In the genomic region with DNA sequence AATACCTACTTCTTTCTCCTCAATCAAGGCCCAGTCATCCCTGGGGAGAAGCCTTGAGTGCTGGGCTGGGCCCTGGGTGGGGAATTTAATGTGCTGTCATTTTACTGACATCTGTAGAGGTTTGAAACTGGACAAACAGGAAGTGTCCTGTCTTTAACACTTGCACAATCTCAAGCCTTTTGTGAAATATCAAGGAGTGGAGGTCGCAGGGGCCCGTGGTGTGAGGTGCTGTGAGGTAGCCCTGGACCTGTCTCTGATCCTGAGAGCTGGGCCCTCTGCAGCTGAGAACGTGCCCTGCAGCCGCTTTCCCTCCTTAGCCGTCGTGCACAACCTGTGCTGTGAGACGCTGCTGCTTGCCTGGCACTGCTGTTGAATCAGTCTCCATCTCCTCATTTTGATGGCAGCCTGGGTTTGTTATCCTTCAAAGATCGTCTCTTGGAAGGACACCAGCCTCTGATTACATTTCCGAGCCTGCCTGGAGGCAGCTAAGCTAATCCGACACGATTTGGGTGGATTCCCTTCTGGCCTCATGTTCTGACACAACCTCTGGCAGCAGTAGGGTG, we compare ENCODE assay signal across 17 cellular contexts. TPM values are rescaled to one million over a fixed set of nuclear protein-coding genes. Genes with fewer than 3 reads are reported as not detected.
DNase-seq lines count a peak whose midpoint lies in the region; TF ChIP-seq lines count a peak whose summit lies in the region.
"Had no signal": no experiment of that assay in that cellular context is flagged by ENCODE, and none has a peak within 500 bp of the region (broad histone marks: within the 10 kb centered on the region; RNA-seq: fewer than 3 reads in every experiment).

No MANE protein-coding gene starts in this region.

- peak overlapping the region; percentile 99; the same call in 1 of the 2 replicates for H3K27ac ChIP-seq in OCI-LY3 (ENCODE audit: low read length)
- H3K27ac ChIP-seq: cardiac muscle cell had no signal

- no peak for DNase-seq in activated naive CD4-positive, alpha-beta T cell treated with anti-CD3 and anti-CD28 coated beads for 36 hours
- DNase-seq in fibroblast of gingiva (ENCODE audit: low read depth) = peak; percentile 32
- DNase-seq in type B pancreatic cell (ENCODE audit: extremely low spot score, unreplicated experiment) = no peak
- no peak for DNase-seq in superior temporal gyrus (ENCODE audit: extremely low spot score)
- DNase-seq in NCI-H2227 (lab: John Stamatoyannopoulos, UW; ENCODE audit: unreplicated experiment) = no peak
- no peak for DNase-seq in effector CD8-positive, alpha-beta T cell (lab: John Stamatoyannopoulos, UW)
- DNase-seq: activated naive CD4-positive, alpha-beta T cell; GDM1; IMR-90; NCI-H2029 had no signal

- H3K9me3 Mint-ChIP-seq in activated naive CD4-positive, alpha-beta T cell treated with anti-CD3 and anti-CD28 coated beads, Interleukin-2, amount 50 U/mL, for 24 hours = no peaks in the 10 kb centered on the region
- H3K9me3 Mint-ChIP-seq in activated naive CD4-positive, alpha-beta T cell treated with anti-CD3 and anti-CD28 coated beads for 36 hours = no peaks in the 10 kb centered on the region
- no peaks in the 10 kb centered on the region for H3K9me3 Mint-ChIP-seq in type B pancreatic cell
- H3K9me3 Mint-ChIP-seq: stimulated activated effector memory CD8-positive, alpha-beta T cell treated with anti-CD3 and anti-CD28 coated beads, Interleukin-12 subunit alpha, Interleukin-12 subunit beta, amount 100 ng/mL, for 72 hours; T-helper 1 cell treated with Interleukin-12 subunit alpha and Interleukin-12 subunit beta and Interleukin-4 antibody, amounts not matched to agents 30 μg/mL and 1 μg/mL, for 36 hours had no signal

- peaks cover 84% of the 10 kb centered on the region for H3K4me1 ChIP-seq in OCI-LY3 (ENCODE audit: low read length)

- no peaks in the 10 kb centered on the region for H3K9me3 ChIP-seq in OCI-LY3 (ENCODE audit: insufficient read depth, low read length)

- H4K20me1 ChIP-seq in OCI-LY3 (ENCODE audit: insufficient read depth, low read length) = no peaks in the 10 kb centered on the region

- H3K4me2 ChIP-seq in OCI-LY3 (ENCODE audit: low read length) = peak overlapping the region; percentile 2; the same call in 1 of the 2 replicates

- no peaks in the 10 kb centered on the region for H3K36me3 ChIP-seq in OCI-LY3 (replicated peaks; ENCODE audit: low read depth, low read length)
- H3K36me3 ChIP-seq: cardiac muscle cell had no signal

- peak overlapping the region; percentile 6; the same call in 1 of the 2 replicates for H3K9ac ChIP-seq in OCI-LY3 (ENCODE audit: low read length)

- H3K27ac Mint-ChIP-seq in activated naive CD4-positive, alpha-beta T cell treated with anti-CD3 and anti-CD28 coated beads, Interleukin-2, amount 50 U/mL, for 24 hours = peak overlapping the region; percentile 68
- no peak overlapping the region for H3K27ac Mint-ChIP-seq in activated naive CD4-positive, alpha-beta T cell treated with anti-CD3 and anti-CD28 coated beads for 36 hours
- peak overlapping the region; percentile 97 for H3K27ac Mint-ChIP-seq in type B pancreatic cell
- H3K27ac Mint-ChIP-seq: T-helper 1 cell treated with Interleukin-12 subunit alpha and Interleukin-12 subunit beta and Interleukin-4 antibody, amounts not matched to agents 30 μg/mL and 1 μg/mL, for 36 hours had no signal

- H3K36me3 Mint-ChIP-seq in activated naive CD4-positive, alpha-beta T cell treated with anti-CD3 and anti-CD28 coated beads, Interleukin-2, amount 50 U/mL, for 24 hours = no peaks in the 10 kb centered on the region
- no peaks in the 10 kb centered on the region for H3K36me3 Mint-ChIP-seq in activated naive CD4-positive, alpha-beta T cell treated with anti-CD3 and anti-CD28 coated beads for 36 hours (ENCODE audit: low read depth)
- no peaks in the 10 kb centered on the region for H3K36me3 Mint-ChIP-seq in type B pancreatic cell
- H3K36me3 Mint-ChIP-seq: stimulated activated effector memory CD8-positive, alpha-beta T cell treated with anti-CD3 and anti-CD28 coated beads, Interleukin-12 subunit alpha, Interleukin-12 subunit beta, amount 100 ng/mL, for 72 hours had no signal

- no peak overlapping the region for H3K4me3 Mint-ChIP-seq in activated naive CD4-positive, alpha-beta T cell treated with anti-CD3 and anti-CD28 coated beads, Interleukin-2, amount 50 U/mL, for 24 hours
- no peak overlapping the region for H3K4me3 Mint-ChIP-seq in activated naive CD4-positive, alpha-beta T cell treated with anti-CD3 and anti-CD28 coated beads for 36 hours
- peak overlapping the region; percentile 72 for H3K4me3 Mint-ChIP-seq in type B pancreatic cell
- H3K4me3 Mint-ChIP-seq: stimulated activated effector memory CD8-positive, alpha-beta T cell treated with anti-CD3 and anti-CD28 coated beads, Interleukin-12 subunit alpha, Interleukin-12 subunit beta, amount 100 ng/mL, for 72 hours; T-helper 1 cell treated with Interleukin-12 subunit alpha and Interleukin-12 subunit beta and Interleukin-4 antibody, amounts not matched to agents 30 μg/mL and 1 μg/mL, for 36 hours had no signal

- peaks cover 71% of the 10 kb centered on the region for H3K4me1 Mint-ChIP-seq in activated naive CD4-positive, alpha-beta T cell treated with anti-CD3 and anti-CD28 coated beads, Interleukin-2, amount 50 U/mL, for 24 hours
- H3K4me1 Mint-ChIP-seq in activated naive CD4-positive, alpha-beta T cell treated with anti-CD3 and anti-CD28 coated beads for 36 hours (ENCODE audit: low read depth) = peaks cover 74% of the 10 kb centered on the region
- H3K4me1 Mint-ChIP-seq in type B pancreatic cell (ENCODE audit: unreplicated experiment) = peaks cover 15% of the 10 kb centered on the region

- no peak overlapping the region for H2AFZ ChIP-seq in OCI-LY3 (ENCODE audit: low read depth, low read length)

- CTCF ChIA-PET in activated naive CD4-positive, alpha-beta T cell treated with anti-CD3 and anti-CD28 coated beads for 36 hours (lab: Charles Lee) = interaction anchor here (0.6 to 11.7 kb wide), 6 partner anchors 10 to 255 kb away, joined by 3 to 205 read pairs (median 6); a partner anchor contains a TSS

- H3K79me2 ChIP-seq in OCI-LY3 (ENCODE audit: low read length) = peaks cover 19% of the 10 kb centered on the region

- no peak overlapping the region for H3K4me3 ChIP-seq in OCI-LY3 (ENCODE audit: low read length)
- H3K4me3 ChIP-seq: cardiac muscle cell had no signal

- no peaks in the 10 kb centered on the region for H3K27me3 Mint-ChIP-seq in activated naive CD4-positive, alpha-beta T cell treated with anti-CD3 and anti-CD28 coated beads, Interleukin-2, amount 50 U/mL, for 24 hours
- H3K27me3 Mint-ChIP-seq in activated naive CD4-positive, alpha-beta T cell treated with anti-CD3 and anti-CD28 coated beads for 36 hours (ENCODE audit: low read depth) = no peaks in the 10 kb centered on the region
- peaks cover 15% of the 10 kb centered on the region for H3K27me3 Mint-ChIP-seq in type B pancreatic cell

- intact Hi-C loops in activated naive CD4-positive, alpha-beta T cell treated with anti-CD3 and anti-CD28 coated beads for 36 hours (cut with micrococcal nuclease) = no loop called here

- no peaks in the 10 kb centered on the region for H3K27me3 ChIP-seq in OCI-LY3 (ENCODE audit: low read depth, low read length)
- H3K27me3 ChIP-seq: cardiac muscle cell had no signal

- TF ChIP-seq CTCF in OCI-LY3 (IDR thresholded peaks at IDR 0.05; ENCODE audit: low read depth, low read length) (peak; percentile 12; the same call in 1 of the 2 replicates), type B pancreatic cell (conservative IDR thresholded peaks at IDR 0.05) (no peak)

RNA-seq across cellular contexts. Expression of a gene that starts 29.9 kb away (rescaled TPM):
- total RNA-seq in activated naive CD4-positive, alpha-beta T cell treated with anti-CD3 and anti-CD28 coated beads for 36 hours = 100 to 1,000 TPM; 102 to 112 TPM
- 134 and 171 TPM in 2 replicates for total RNA-seq in type B pancreatic cell (ENCODE audit: low replicate concordance)

RNA-seq across cellular contexts. Expression of a gene that starts 47.2 kb away (rescaled TPM):
- not detected for total RNA-seq in activated naive CD4-positive, alpha-beta T cell treated with anti-CD3 and anti-CD28 coated beads for 36 hours
- total RNA-seq in type B pancreatic cell (ENCODE audit: low replicate concordance) = 0.34 and 0.74 TPM in 2 replicates
- total RNA-seq: cardiac muscle cell, endothelial cell of umbilical vein, IMR-90, pulmonary artery endothelial cell had no signal

RNA-seq across cellular contexts. Expression of a gene that starts 52.5 kb away (rescaled TPM):
- total RNA-seq in activated naive CD4-positive, alpha-beta T cell treated with anti-CD3 and anti-CD28 coated beads for 36 hours = 100 to 1,000 TPM; 150 to 156 TPM
- total RNA-seq in type B pancreatic cell (ENCODE audit: low replicate concordance) = not detected in 2 replicates
- total RNA-seq: cardiac muscle cell, endothelial cell of umbilical vein, pulmonary artery endothelial cell had no signal

Comparison
In these comparisons a context has a peak if more than half of its experiments do, and no peak if none do; other contexts are left out.
1. RNA of a gene that starts 52.5 kb away (total RNA-seq): 150 to 156 TPM in activated naive CD4-positive, alpha-beta T cell treated with anti-CD3 and anti-CD28 coated beads for 36 hours; not detected in type B pancreatic cell; every median in the first group is over 100 times any median in the second.